In the genomic region with DNA sequence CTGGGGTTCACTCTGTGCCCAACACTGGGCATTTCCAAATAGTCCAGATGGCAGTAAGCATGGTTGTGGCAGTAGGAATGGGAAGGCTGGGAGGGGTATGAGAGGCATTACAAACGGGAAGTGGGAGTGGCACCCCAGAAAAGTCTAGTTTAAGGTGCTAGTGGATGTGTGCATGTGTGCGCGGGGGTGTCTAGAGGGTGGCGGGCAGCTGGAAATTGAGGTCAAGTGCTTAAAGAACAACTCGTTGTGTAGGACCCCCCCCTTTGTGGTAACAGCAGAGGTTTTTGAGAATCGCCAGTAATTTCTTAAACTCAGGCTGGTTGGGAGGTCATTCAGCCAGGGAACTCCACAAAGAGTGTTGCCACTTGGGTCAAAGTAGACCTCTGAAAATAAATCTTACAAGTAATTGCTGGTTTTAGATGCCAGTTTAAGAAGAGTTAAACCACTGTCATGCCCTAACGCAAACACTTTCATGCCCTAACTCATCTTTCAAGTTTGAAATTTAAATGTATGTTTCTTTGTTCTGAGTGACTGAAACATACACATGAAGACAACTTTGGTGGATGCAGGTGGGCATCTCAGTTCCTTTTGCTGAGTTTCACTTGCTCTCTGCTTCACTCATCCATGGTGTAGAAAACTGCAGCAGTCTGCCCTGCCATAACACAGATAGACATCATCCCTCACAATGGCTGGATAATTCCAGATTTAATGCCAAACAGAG, we compare ENCODE assay signal across 11 cellular contexts.
DNase-seq lines count a peak whose midpoint lies in the region; ATAC-seq and TF ChIP-seq lines count a peak whose summit lies in the region.
"Had no signal": no experiment of that assay in that cellular context is flagged by ENCODE, and none has a peak within 500 bp of the region (broad histone marks: within the 10 kb centered on the region; RNA-seq: fewer than 3 reads in every experiment).

No MANE protein-coding gene starts in this region.

- no peak overlapping the region for H3K4me3 ChIP-seq in CD8-positive, alpha-beta T cell (ENCODE audit: low read depth, low read length)
- H3K4me3 ChIP-seq in A673 (ENCODE audit: low read depth, low read length, poor library complexity, severe bottlenecking) = no peak overlapping the region
- H3K4me3 ChIP-seq: upper lobe of left lung had no signal

- POLR2A ChIA-PET in CD8-positive, alpha-beta T cell (lab: Charles Lee) = no interaction called here
- POLR2A ChIA-PET in A673 (lab: Charles Lee; ENCODE audit: low non-redundant PET) = no interaction called here

- no peak for TF ChIP-seq CTCF in CD8-positive, alpha-beta T cell (IDR thresholded peaks at IDR 0.05)
- no peak for TF ChIP-seq CTCF in glutamatergic neuron (IDR thresholded peaks at IDR 0.05; ENCODE audit: partially characterized antibody, unreplicated experiment)
- no peak for TF ChIP-seq CTCF in A673 (conservative IDR thresholded peaks at IDR 0.05; ENCODE audit: low read depth, low read length)

- H3K27me3 Mint-ChIP-seq in CD8-positive, alpha-beta T cell (ENCODE audit: low read depth) = no peaks in the 10 kb centered on the region
- H3K27me3 Mint-ChIP-seq in IgD-negative memory B cell = no peaks in the 10 kb centered on the region
- no peaks in the 10 kb centered on the region for H3K27me3 Mint-ChIP-seq in glutamatergic neuron (ENCODE audit: unreplicated experiment)
- no peaks in the 10 kb centered on the region for H3K27me3 Mint-ChIP-seq in stimulated activated naive CD8-positive, alpha-beta T cell treated with anti-CD3 and anti-CD28 coated beads, Interleukin-15, amount 100 ng/mL, for 72 hours

- no peaks in the 10 kb centered on the region for H3K9me3 Mint-ChIP-seq in CD8-positive, alpha-beta T cell
- H3K9me3 Mint-ChIP-seq in IgD-negative memory B cell (no peaks in the 10 kb centered on the region), glutamatergic neuron (ENCODE audit: unreplicated experiment) (peaks cover 2% of the 10 kb centered on the region)
- no peaks in the 10 kb centered on the region for H3K9me3 Mint-ChIP-seq in stimulated activated naive CD8-positive, alpha-beta T cell treated with anti-CD3 and anti-CD28 coated beads, Interleukin-15, amount 100 ng/mL, for 72 hours

- H3K36me3 Mint-ChIP-seq in CD8-positive, alpha-beta T cell = peaks cover 34% of the 10 kb centered on the region
- no peaks in the 10 kb centered on the region for H3K36me3 Mint-ChIP-seq in IgD-negative memory B cell
- H3K36me3 Mint-ChIP-seq in glutamatergic neuron (ENCODE audit: unreplicated experiment) = no peaks in the 10 kb centered on the region

- ATAC-seq in CD8-positive, alpha-beta T cell = peak; percentile 29
- ATAC-seq in GM19324 (IDR thresholded peaks at IDR 0.05; ENCODE audit: low FRiP score, unreplicated experiment) = peak; percentile 93
- peak; percentile 73 for ATAC-seq in HG02852 (IDR thresholded peaks at IDR 0.05; ENCODE audit: unreplicated experiment)
- ATAC-seq in activated CD4-positive, CD25-positive, alpha-beta regulatory T cell treated with anti-CD3 and anti-CD28 coated beads, Interleukin-2, amount 50 U/mL, for 24 hours = no peak
- ATAC-seq in stimulated activated naive CD8-positive, alpha-beta T cell treated with anti-CD3 and anti-CD28 coated beads, Interleukin-15, amount 100 ng/mL, for 72 hours = no peak

- peak overlapping the region; percentile 72 for H3K27ac Mint-ChIP-seq in CD8-positive, alpha-beta T cell
- H3K27ac Mint-ChIP-seq in IgD-negative memory B cell = peak overlapping the region; percentile 94 to 96 (median 94)
- H3K27ac Mint-ChIP-seq in glutamatergic neuron (ENCODE audit: unreplicated experiment) = no peak overlapping the region
- no peak overlapping the region for H3K27ac Mint-ChIP-seq in stimulated activated naive CD8-positive, alpha-beta T cell treated with anti-CD3 and anti-CD28 coated beads, Interleukin-15, amount 100 ng/mL, for 72 hours

- no peak overlapping the region for H3K27ac ChIP-seq in CD8-positive, alpha-beta T cell (ENCODE audit: low read depth, low read length)
- no peak overlapping the region for H3K27ac ChIP-seq in A673 (ENCODE audit: low read depth, low read length, poor library complexity, severe bottlenecking)
- H3K27ac ChIP-seq: upper lobe of left lung, VCaP had no signal

- H3K36me3 ChIP-seq in CD8-positive, alpha-beta T cell (ENCODE audit: insufficient read depth, low read length) = no peaks in the 10 kb centered on the region
- no peaks in the 10 kb centered on the region for H3K36me3 ChIP-seq in A673 (ENCODE audit: insufficient read depth, low read length, poor library complexity, severe bottlenecking)

- BruUV-seq in A673 (replicated peaks; lab: Mats Ljungman, UMichigan) = no TSS peak

- DNase-seq in CD8-positive, alpha-beta T cell = no peak
- DNase-seq in glutamatergic neuron = no peak
- no peak for DNase-seq in A673 (ENCODE audit: low spot score)
- no peak for DNase-seq in stimulated activated naive CD8-positive, alpha-beta T cell treated with anti-CD3 and anti-CD28 coated beads, Interleukin-15, amount 100 ng/mL, for 72 hours
- DNase-seq: OCI-M1, upper lobe of left lung had no signal

- H3K4me3 Mint-ChIP-seq in CD8-positive, alpha-beta T cell = peak overlapping the region; percentile 32
- H3K4me3 Mint-ChIP-seq in IgD-negative memory B cell (peak overlapping the region; percentile 74 to 91 (median 82)), glutamatergic neuron (ENCODE audit: unreplicated experiment) (no peak overlapping the region)
- peak overlapping the region in 1 of 2 donors; percentile 41 for H3K4me3 Mint-ChIP-seq in stimulated activated naive CD8-positive, alpha-beta T cell treated with anti-CD3 and anti-CD28 coated beads, Interleukin-15, amount 100 ng/mL, for 72 hours

- no peaks in the 10 kb centered on the region for H3K9me3 ChIP-seq in CD8-positive, alpha-beta T cell (ENCODE audit: low read length)
- H3K9me3 ChIP-seq in A673 (ENCODE audit: low read depth, low read length, poor library complexity, severe bottlenecking) = no peaks in the 10 kb centered on the region
- H3K9me3 ChIP-seq: upper lobe of left lung had no signal

- H3K27me3 ChIP-seq in CD8-positive, alpha-beta T cell (ENCODE audit: insufficient read depth, low read length) = no peaks in the 10 kb centered on the region
- no peaks in the 10 kb centered on the region for H3K27me3 ChIP-seq in A673 (replicated peaks; ENCODE audit: insufficient read depth, low read depth, low read length, poor library complexity)
- H3K27me3 ChIP-seq: upper lobe of left lung had no signal

- CTCF ChIA-PET in CD8-positive, alpha-beta T cell (lab: Charles Lee) = no interaction called here
- CTCF ChIA-PET in A673 (lab: Charles Lee) = no interaction called here

- H3K4me1 Mint-ChIP-seq in CD8-positive, alpha-beta T cell (ENCODE audit: low read depth) = peaks cover 32% of the 10 kb centered on the region
- H3K4me1 Mint-ChIP-seq in IgD-negative memory B cell (peaks cover 51 to 66% (median 64%) of the 10 kb centered on the region in 3 donors), glutamatergic neuron (ENCODE audit: low read depth, unreplicated experiment) (no peaks in the 10 kb centered on the region)
- peaks cover 50% of the 10 kb centered on the region for H3K4me1 Mint-ChIP-seq in stimulated activated naive CD8-positive, alpha-beta T cell treated with anti-CD3 and anti-CD28 coated beads, Interleukin-15, amount 100 ng/mL, for 72 hours

- intact Hi-C loops in CD8-positive, alpha-beta T cell (cut with DNase I, micrococcal nuclease) = no loop called here
- intact Hi-C loops in A673 (cut with micrococcal nuclease; ENCODE audit: unreplicated experiment) = no loop called here

- H3K4me1 ChIP-seq in CD8-positive, alpha-beta T cell (ENCODE audit: insufficient read depth, low read length) = peaks cover 9% of the 10 kb centered on the region
- no peaks in the 10 kb centered on the region for H3K4me1 ChIP-seq in A673 (ENCODE audit: insufficient read depth, low read length, poor library complexity, severe bottlenecking)
- H3K4me1 ChIP-seq: upper lobe of left lung had no signal

Comparison
In these comparisons a context has a peak if more than half of its experiments do, and no peak if none do; other contexts are left out.
1. ATAC-seq: peak in CD8-positive, alpha-beta T cell (single experiment), GM19324 (single experiment) and HG02852 (single experiment); none in activated CD4-positive, CD25-positive, alpha-beta regulatory T cell treated with anti-CD3 and anti-CD28 coated beads, Interleukin-2, amount 50 U/mL, for 24 hours (0 of 2) and stimulated activated naive CD8-positive, alpha-beta T cell treated with anti-CD3 and anti-CD28 coated beads, Interleukin-15, amount 100 ng/mL, for 72 hours (single experiment).
2. H3K27ac Mint-ChIP-seq: peak in CD8-positive, alpha-beta T cell (single experiment) and IgD-negative memory B cell (3 of 3); none in glutamatergic neuron (single experiment) and stimulated activated naive CD8-positive, alpha-beta T cell treated with anti-CD3 and anti-CD28 coated beads, Interleukin-15, amount 100 ng/mL, for 72 hours (0 of 2).